Comparison of ENCODE assay signal across 6 cellular contexts in the genomic region with DNA sequence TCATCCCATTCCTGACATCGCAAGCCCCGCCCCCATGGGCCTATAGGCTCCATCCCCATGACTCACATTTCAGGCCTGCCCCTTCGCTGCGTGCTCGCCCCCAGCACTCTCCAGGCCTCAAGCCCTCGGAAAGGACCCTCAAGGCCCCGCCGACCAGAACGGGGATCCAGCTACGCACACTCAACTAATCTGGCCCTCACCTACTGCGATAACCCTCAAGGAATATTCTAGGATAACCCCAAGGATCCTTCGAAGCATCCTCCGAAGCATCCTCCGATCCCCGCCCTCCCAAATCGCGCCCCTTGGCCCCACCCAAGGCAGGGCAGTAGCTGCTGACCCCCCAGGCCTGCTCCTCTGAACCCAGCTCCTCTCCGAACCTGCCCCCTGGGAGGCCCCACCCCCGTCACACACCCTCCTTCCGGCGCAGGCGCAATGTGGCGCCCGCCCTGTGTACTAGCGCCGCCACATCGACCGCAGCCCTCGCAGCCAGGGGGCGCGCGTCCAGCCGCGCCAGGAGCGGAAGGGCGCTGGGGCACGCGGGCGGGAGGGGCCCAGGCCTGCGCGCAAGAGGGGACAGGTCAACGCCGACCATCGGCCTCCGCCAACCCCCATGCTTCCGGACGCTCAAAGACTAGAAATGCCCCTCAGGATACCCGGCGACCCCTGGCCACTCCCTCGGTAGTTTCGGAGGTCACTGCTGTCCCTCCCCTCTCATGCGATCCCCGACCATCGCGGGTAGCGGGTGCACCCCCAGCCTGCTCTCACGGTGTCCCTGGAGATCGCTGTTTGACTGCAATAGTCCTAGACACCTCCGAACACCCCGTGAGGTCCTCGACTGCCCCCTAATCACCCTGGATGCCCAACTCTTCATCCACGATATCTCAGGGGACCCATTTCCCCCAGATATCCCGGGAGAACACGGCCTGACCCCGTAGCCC. TPM values are rescaled to one million over a fixed set of nuclear protein-coding genes. Genes with fewer than 3 reads are reported as not detected.
DNase-seq lines count a peak whose midpoint lies in the region; TF ChIP-seq lines count a peak whose summit lies in the region.

No MANE protein-coding gene starts in this region.

- H3K9me3 Mint-ChIP-seq in Calu3 (ENCODE audit: low read depth, unreplicated experiment) (peaks cover under 1% of the 10 kb centered on the region), HFFc6 (no peaks in the 10 kb centered on the region)

- H3K27me3 Mint-ChIP-seq in Calu3 (ENCODE audit: unreplicated experiment) (no peaks in the 10 kb centered on the region), HFFc6 (ENCODE audit: insufficient read depth) (no peaks in the 10 kb centered on the region)

- TF ChIP-seq CTCF in Calu3 (IDR thresholded peaks at IDR 0.05; ENCODE audit: unreplicated experiment) (peak; percentile 47), HFFc6 (IDR thresholded peaks at IDR 0.05) (peak; percentile 84)

- CTCF ChIA-PET in Calu3 (lab: Charles Lee) = interaction anchor here (0.6 to 1.6 kb wide), 7 partner anchors 11 to 197 kb away, joined by 3 to 12 read pairs (median 3); no protein-coding TSS in a partner anchor

- intact Hi-C loops in Calu3 (cut with micrococcal nuclease; ENCODE audit: unreplicated experiment) = no loop called here
- intact Hi-C loops in head of caudate nucleus (cut with DNase I) = no loop called here

- H3K27ac Mint-ChIP-seq in Calu3 (ENCODE audit: unreplicated experiment) (peak overlapping the region; percentile 96), HFFc6 (peak overlapping the region; percentile 99)

- H3K4me1 Mint-ChIP-seq in Calu3 (ENCODE audit: low read depth, unreplicated experiment) (peaks cover 27% of the 10 kb centered on the region), HFFc6 (ENCODE audit: low read depth) (peaks cover 18% of the 10 kb centered on the region)

- BruUV-seq in Calu3 (replicated peaks; lab: Mats Ljungman, UMichigan) = no TSS peak

- H3K4me3 Mint-ChIP-seq in Calu3 (ENCODE audit: low read depth, unreplicated experiment) (peak overlapping the region; percentile 89), HFFc6 (peak overlapping the region; percentile 90)

- DNase-seq in Calu3 (peak; percentile 87), HFFc6 (peak; percentile 82), NCI-H2196 (lab: John Stamatoyannopoulos, UW; ENCODE audit: unreplicated experiment) (peak; percentile 87), head of caudate nucleus (peak; percentile 71 to 94 (median 88))
- peak; percentile 88 for DNase-seq in activated CD8-positive, alpha-beta memory T cell treated with anti-CD3 and anti-CD28 coated beads, Interleukin-2, amount 50 U/mL, for 48 hours
- DNase-seq in stimulated activated CD4-positive, alpha-beta T cell treated with anti-CD3 and anti-CD28 coated beads, Interleukin-12 subunit alpha, Interleukin-12 subunit beta, amount 100 ng/mL, for 4 hours = peak; percentile 80

- H3K36me3 Mint-ChIP-seq in Calu3 (ENCODE audit: insufficient read depth, unreplicated experiment) (peaks cover 12% of the 10 kb centered on the region), HFFc6 (ENCODE audit: low read depth) (no peaks in the 10 kb centered on the region)

RNA-seq across cellular contexts. Expression of gene MAGIX, which starts 6.4 kb away (rescaled TPM):
- total RNA-seq in Calu3 (2022) = 13.9 and 16.6 TPM in 2 replicates
- total RNA-seq in HFFc6 (2021; fragmentation: NEBNext Ultra II Directional; extraction: Animal tissue kit (Norgen Biotek cat#: 25700)) = 1 to 10 TPM in 5 of 6 experiments, under 1 TPM in 1; 0.94 to 1.9 (median 1.1) TPM

RNA-seq across cellular contexts. Expression of gene PLP2, which starts 15.5 kb away (rescaled TPM):
- total RNA-seq in Calu3 (2022) = 222 and 273 TPM in 2 replicates
- 100 to 1,000 TPM; 163 to 214 (median 178) TPM for total RNA-seq in HFFc6 (2021; fragmentation: NEBNext Ultra II Directional; extraction: Animal tissue kit (Norgen Biotek cat#: 25700))

RNA-seq across cellular contexts. Expression of gene PRICKLE3, which starts 30.0 kb away (rescaled TPM):
- 22.3 and 24.3 TPM in 2 replicates for total RNA-seq in Calu3 (2022)
- total RNA-seq in HFFc6 (2021; fragmentation: NEBNext Ultra II Directional; extraction: Animal tissue kit (Norgen Biotek cat#: 25700)) = 10 to 100 TPM in 3 of 6 experiments, 1 to 10 TPM in 3; 8.0 to 10.7 (median 9.7) TPM

RNA-seq across cellular contexts. Expression of gene GPKOW, which starts 32.6 kb away (rescaled TPM):
- total RNA-seq in Calu3 (2022) = 32.3 and 35.7 TPM in 2 replicates
- total RNA-seq in HFFc6 (2021; fragmentation: NEBNext Ultra II Directional; extraction: Animal tissue kit (Norgen Biotek cat#: 25700)) = 10 to 100 TPM; 20.6 to 27.0 (median 23.7) TPM

RNA-seq across cellular contexts. Expression of gene SYP, which starts 43.8 kb away (rescaled TPM):
- total RNA-seq in Calu3 (2022) = 1.9 and 2.7 TPM in 2 replicates
- total RNA-seq in HFFc6 (2021; fragmentation: NEBNext Ultra II Directional; extraction: Animal tissue kit (Norgen Biotek cat#: 25700)) = under 1 TPM; 0.11 to 0.34 (median 0.24) TPM

Comparison
In these comparisons a context has a peak if more than half of its experiments do, and no peak if none do; other contexts are left out.
1. Peak in every context shown above with its lines: DNase-seq.